In the genomic region with DNA sequence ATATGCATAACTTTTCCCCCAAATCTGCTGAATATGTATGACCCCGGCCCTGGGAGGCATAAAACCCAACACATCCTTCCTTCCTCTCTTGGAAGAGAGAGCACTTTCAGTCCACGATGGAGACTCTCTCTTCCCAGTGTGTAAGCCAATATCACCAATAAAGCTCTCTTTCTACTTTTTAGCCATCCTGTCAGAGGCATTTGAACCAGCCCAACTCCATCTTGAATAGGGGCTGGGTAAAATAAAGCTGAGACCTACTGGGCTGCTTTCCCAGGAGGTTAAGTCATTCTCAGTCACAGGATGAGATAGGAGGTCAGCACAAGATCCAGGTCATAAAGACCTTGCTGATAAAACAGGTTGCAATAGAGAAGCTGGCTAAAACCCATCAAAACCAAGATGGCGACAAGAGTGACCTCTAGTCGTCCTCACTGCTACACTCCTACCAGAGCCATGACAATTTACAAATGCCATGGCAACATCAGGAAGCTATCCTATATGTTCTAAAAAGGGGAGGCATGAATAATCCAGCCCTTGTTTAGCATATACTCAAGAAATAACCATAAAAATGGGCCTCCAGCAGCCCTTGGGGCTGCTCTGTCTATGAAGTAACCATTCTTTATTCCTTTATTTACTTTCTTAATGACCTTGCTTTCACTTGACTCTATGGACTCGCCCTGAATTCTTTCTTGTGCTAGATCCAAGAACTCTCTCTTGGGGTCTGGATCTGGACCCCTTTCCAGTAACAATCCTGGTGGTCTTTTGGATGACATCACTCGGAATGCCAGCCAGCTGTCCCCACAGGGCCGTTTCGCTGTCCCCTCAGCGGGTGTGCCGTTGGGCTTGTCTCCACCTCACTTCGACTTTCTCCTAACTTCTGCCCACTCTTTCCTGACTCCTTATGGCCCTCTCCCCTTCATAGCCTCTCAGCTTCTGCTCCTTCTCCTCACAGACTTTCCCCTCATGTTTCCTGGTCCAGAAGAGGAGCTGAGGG, we compare ENCODE assay signal across 25 cellular contexts.
"Had no signal": no experiment of that assay in that cellular context is flagged by ENCODE, and none has a peak within 500 bp of the region (broad histone marks: within the 10 kb centered on the region; RNA-seq: fewer than 3 reads in every experiment).

No MANE protein-coding gene starts in this region.

- H3K36me3 Mint-ChIP-seq: brain had no signal

- DNase-seq: activated CD4-positive, alpha-beta T cell treated with anti-CD3 and anti-CD28 coated beads for 1 hour; activated CD4-positive, alpha-beta T cell treated with anti-CD3 and anti-CD28 coated beads for 48 hours; activated CD4-positive, CD25-positive, alpha-beta regulatory T cell; activated gamma-delta T cell; activated naive CD4-positive, alpha-beta T cell treated with Interleukin-2 at 50 U/mL for 16 hours; activated naive CD8-positive, alpha-beta T cell treated with anti-CD3 and anti-CD28 coated beads, Interleukin-2, amount 50 U/mL, for 24 hours; activated T-cell treated with anti-CD3 and anti-CD28 coated beads, Interleukin-2, amount 50 U/mL, for 24 hours; anterior cingulate cortex; caudate nucleus; NCI-H1105; NCI-H1417 treated with DMSO at 0.1 percent for 48 hours; NCI-H2029; NCI-H345; NCI-H524 treated with DMSO at 0.1 percent for 48 hours; SHP77; SJCRH30; T1000; WERI-Rb-1 had no signal

- H3K27ac ChIP-seq: KMS-11, SJCRH30, SK-N-MC, WERI-Rb-1 had no signal

- H3K27me3 ChIP-seq: SJCRH30 had no signal

- H3K4me2 ChIP-seq: KMS-11 had no signal

- H3K36me3 ChIP-seq: SJCRH30, WERI-Rb-1 had no signal

- H3K27ac Mint-ChIP-seq: activated CD4-positive, alpha-beta memory T cell treated with anti-CD3 and anti-CD28 coated beads, Interleukin-2, amount 10 ng/mL, durations not matched to agents 7 days and 5 days; activated naive CD8-positive, alpha-beta T cell; activated naive CD8-positive, alpha-beta T cell treated with anti-CD3 and anti-CD28 coated beads, Interleukin-2, amount 50 U/mL, for 24 hours; activated T-cell treated with anti-CD3 and anti-CD28 coated beads, Interleukin-2, amount 50 U/mL, for 24 hours; activated T-helper 2 cell treated with anti-CD3 and anti-CD28 coated beads, Interferon-gamma antibody, Interleukin-2, Interleukin-4, amounts not matched to agents 10 μg/mL and 5 μg/mL and 100 μg/mL, durations not matched to agents 14 hours and 24 hours and 36 hours; brain had no signal

- H3K27me3 Mint-ChIP-seq: activated CD4-positive, alpha-beta memory T cell treated with anti-CD3 and anti-CD28 coated beads, Interleukin-2, amount 10 ng/mL, durations not matched to agents 7 days and 5 days; activated naive CD8-positive, alpha-beta T cell; activated naive CD8-positive, alpha-beta T cell treated with anti-CD3 and anti-CD28 coated beads, Interleukin-2, amount 50 U/mL, for 24 hours had no signal

- H3K4me1 Mint-ChIP-seq: activated CD4-positive, alpha-beta memory T cell treated with anti-CD3 and anti-CD28 coated beads, Interleukin-2, amount 10 ng/mL, durations not matched to agents 7 days and 5 days; brain had no signal

- H3K4me3 Mint-ChIP-seq: activated CD4-positive, alpha-beta memory T cell treated with anti-CD3 and anti-CD28 coated beads, Interleukin-2, amount 10 ng/mL, durations not matched to agents 7 days and 5 days; activated naive CD8-positive, alpha-beta T cell; activated naive CD8-positive, alpha-beta T cell treated with anti-CD3 and anti-CD28 coated beads, Interleukin-2, amount 50 U/mL, for 24 hours; activated T-cell treated with anti-CD3 and anti-CD28 coated beads, Interleukin-2, amount 50 U/mL, for 24 hours; brain had no signal

- H3K4me3 ChIP-seq: SJCRH30, SK-N-MC had no signal

- H3K9ac ChIP-seq: KMS-11 had no signal

- H3K9me3 ChIP-seq: SJCRH30 had no signal

- H3K4me1 ChIP-seq: SJCRH30 had no signal

- ATAC-seq: activated naive CD8-positive, alpha-beta T cell treated with anti-CD3 and anti-CD28 coated beads, Interleukin-2, amount 50 U/mL, for 24 hours; Panc1 had no signal

- H3K9me3 Mint-ChIP-seq: activated naive CD8-positive, alpha-beta T cell treated with anti-CD3 and anti-CD28 coated beads, Interleukin-2, amount 50 U/mL, for 24 hours; activated T-cell treated with anti-CD3 and anti-CD28 coated beads, Interleukin-2, amount 50 U/mL, for 24 hours; activated T-helper 2 cell treated with anti-CD3 and anti-CD28 coated beads, Interferon-gamma antibody, Interleukin-2, Interleukin-4, amounts not matched to agents 10 μg/mL and 5 μg/mL and 100 μg/mL, durations not matched to agents 14 hours and 24 hours and 36 hours had no signal
